In the genomic region with DNA sequence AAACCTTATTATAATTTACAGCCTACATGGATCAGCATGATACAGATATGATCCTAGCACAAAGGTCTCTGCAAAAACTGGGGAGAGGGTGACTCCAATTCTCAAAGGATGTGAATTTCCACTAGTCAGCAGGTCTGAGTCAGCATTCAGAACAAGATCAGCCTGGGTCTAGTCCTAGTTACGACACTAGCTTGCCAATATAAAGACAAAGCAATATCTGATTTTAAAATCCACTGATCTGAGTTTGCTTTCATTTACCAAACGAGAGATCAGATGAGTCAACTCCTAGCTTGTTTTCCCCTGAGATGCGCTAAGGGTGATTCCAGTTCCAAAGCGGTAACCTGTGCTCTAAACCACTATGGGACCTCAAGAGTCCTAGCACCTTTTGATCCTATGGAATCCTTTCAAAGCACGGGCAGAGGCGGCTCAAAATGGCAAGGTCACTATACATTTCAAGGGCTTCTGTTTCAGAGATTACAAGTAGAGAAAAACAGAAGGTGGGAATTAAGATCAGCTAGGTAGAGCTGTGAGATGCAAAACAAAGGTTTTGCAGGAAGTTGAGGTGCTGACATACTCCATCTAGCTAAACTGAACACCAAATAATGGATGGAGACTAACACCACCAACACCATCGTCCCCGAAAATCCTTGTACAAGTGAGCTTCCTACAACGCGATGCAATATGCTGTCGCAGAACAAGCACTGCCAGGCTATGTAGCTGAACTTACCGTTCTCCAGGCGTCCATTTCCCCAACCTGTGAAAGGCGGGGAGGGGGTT, we compare ENCODE assay signal across 1 cellular context.
TF ChIP-seq lines count a peak whose summit lies in the region.

No MANE protein-coding gene starts in this region.

TF ChIP-seq in K562, 482 proteins besides CTCF, POLR2A, EP300 and RAD21 (continued from another document and continues in another):
- no peak for TF ChIP-seq GTF2A2 (tag; IDR thresholded peaks at IDR 0.05)
- TF ChIP-seq CHD2 (IDR thresholded peaks at IDR 0.05; ENCODE audit: low read depth, low read length), result no peak
- TF ChIP-seq POLR2B (IDR thresholded peaks at IDR 0.05; ENCODE audit: low read depth, partially characterized antibody), result no peak
- TF ChIP-seq TCF7 (IDR thresholded peaks at IDR 0.05; ENCODE audit: borderline replicate concordance), result no peak
- TF ChIP-seq PML (IDR thresholded peaks at IDR 0.05; ENCODE audit: low read length), result 0 out of 2 replicates have a peak, but pooled peaks have one; percentile 26
- no peak for TF ChIP-seq CREBBP (IDR thresholded peaks at IDR 0.05; ENCODE audit: low read depth, low read length)
- no peak for TF ChIP-seq NR2C1 (IDR thresholded peaks at IDR 0.05)
- no peak for TF ChIP-seq NR2C1 (tag; IDR thresholded peaks at IDR 0.05)
- no peak for TF ChIP-seq BHLHE40 (IDR thresholded peaks at IDR 0.05; ENCODE audit: low read length)
- TF ChIP-seq CAMTA2 (CRISPR knock-in tag; conservative IDR thresholded peaks at IDR 0.05), result no peak
- no peak for TF ChIP-seq ZMIZ1 (IDR thresholded peaks at IDR 0.05; ENCODE audit: low read depth in 2 of 2, low read length in 2 of 2)
- TF ChIP-seq, protein P1, sequence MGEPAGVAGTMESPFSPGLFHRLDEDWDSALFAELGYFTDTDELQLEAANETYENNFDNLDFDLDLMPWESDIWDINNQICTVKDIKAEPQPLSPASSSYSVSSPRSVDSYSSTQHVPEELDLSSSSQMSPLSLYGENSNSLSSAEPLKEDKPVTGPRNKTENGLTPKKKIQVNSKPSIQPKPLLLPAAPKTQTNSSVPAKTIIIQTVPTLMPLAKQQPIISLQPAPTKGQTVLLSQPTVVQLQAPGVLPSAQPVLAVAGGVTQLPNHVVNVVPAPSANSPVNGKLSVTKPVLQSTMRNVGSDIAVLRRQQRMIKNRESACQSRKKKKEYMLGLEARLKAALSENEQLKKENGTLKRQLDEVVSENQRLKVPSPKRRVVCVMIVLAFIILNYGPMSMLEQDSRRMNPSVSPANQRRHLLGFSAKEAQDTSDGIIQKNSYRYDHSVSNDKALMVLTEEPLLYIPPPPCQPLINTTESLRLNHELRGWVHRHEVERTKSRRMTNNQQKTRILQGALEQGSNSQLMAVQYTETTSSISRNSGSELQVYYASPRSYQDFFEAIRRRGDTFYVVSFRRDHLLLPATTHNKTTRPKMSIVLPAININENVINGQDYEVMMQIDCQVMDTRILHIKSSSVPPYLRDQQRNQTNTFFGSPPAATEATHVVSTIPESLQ (CRISPR knock-in tag; IDR thresholded peaks at IDR 0.05), result no peak
- no peak for TF ChIP-seq SOX6 (IDR thresholded peaks at IDR 0.05)
- no peak for TF ChIP-seq HLTF (IDR thresholded peaks at IDR 0.05)
- TF ChIP-seq IRF9 (tag; IDR thresholded peaks at IDR 0.05), result no peak
- TF ChIP-seq, protein P2, sequence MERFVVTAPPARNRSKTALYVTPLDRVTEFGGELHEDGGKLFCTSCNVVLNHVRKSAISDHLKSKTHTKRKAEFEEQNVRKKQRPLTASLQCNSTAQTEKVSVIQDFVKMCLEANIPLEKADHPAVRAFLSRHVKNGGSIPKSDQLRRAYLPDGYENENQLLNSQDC (CRISPR knock-in tag; IDR thresholded peaks at IDR 0.05), result no peak
- no peak for TF ChIP-seq U2AF2 (optimal IDR thresholded peaks at IDR 0.05; ENCODE audit: low read depth, low read length)
- no peak for TF ChIP-seq THRAP3 (IDR thresholded peaks at IDR 0.05; ENCODE audit: borderline replicate concordance)
- no peak for TF ChIP-seq L3MBTL2 (IDR thresholded peaks at IDR 0.05)
- TF ChIP-seq ZNF445 (CRISPR knock-in tag; IDR thresholded peaks at IDR 0.05; ENCODE audit: low read depth), result no peak
- TF ChIP-seq, protein P3, sequence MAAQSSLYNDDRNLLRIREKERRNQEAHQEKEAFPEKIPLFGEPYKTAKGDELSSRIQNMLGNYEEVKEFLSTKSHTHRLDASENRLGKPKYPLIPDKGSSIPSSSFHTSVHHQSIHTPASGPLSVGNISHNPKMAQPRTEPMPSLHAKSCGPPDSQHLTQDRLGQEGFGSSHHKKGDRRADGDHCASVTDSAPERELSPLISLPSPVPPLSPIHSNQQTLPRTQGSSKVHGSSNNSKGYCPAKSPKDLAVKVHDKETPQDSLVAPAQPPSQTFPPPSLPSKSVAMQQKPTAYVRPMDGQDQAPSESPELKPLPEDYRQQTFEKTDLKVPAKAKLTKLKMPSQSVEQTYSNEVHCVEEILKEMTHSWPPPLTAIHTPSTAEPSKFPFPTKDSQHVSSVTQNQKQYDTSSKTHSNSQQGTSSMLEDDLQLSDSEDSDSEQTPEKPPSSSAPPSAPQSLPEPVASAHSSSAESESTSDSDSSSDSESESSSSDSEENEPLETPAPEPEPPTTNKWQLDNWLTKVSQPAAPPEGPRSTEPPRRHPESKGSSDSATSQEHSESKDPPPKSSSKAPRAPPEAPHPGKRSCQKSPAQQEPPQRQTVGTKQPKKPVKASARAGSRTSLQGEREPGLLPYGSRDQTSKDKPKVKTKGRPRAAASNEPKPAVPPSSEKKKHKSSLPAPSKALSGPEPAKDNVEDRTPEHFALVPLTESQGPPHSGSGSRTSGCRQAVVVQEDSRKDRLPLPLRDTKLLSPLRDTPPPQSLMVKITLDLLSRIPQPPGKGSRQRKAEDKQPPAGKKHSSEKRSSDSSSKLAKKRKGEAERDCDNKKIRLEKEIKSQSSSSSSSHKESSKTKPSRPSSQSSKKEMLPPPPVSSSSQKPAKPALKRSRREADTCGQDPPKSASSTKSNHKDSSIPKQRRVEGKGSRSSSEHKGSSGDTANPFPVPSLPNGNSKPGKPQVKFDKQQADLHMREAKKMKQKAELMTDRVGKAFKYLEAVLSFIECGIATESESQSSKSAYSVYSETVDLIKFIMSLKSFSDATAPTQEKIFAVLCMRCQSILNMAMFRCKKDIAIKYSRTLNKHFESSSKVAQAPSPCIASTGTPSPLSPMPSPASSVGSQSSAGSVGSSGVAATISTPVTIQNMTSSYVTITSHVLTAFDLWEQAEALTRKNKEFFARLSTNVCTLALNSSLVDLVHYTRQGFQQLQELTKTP (IDR thresholded peaks at IDR 0.05; ENCODE audit: low read depth in 1 of 2, partially characterized antibody in 2 of 2), result no peak
- TF ChIP-seq ZNF282 (CRISPR knock-in tag; IDR thresholded peaks at IDR 0.05), result no peak
- TF ChIP-seq ZNF3 (CRISPR knock-in tag; IDR thresholded peaks at IDR 0.05), result no peak
- TF ChIP-seq CHD7 (IDR thresholded peaks at IDR 0.05; ENCODE audit: low read depth, low read length), result no peak
- TF ChIP-seq FOXO4 (CRISPR knock-in tag; IDR thresholded peaks at IDR 0.05), result no peak
- TF ChIP-seq ATF1 (CRISPR knock-in tag; IDR thresholded peaks at IDR 0.05), result no peak
- no peak for TF ChIP-seq ATF1 (tag; IDR thresholded peaks at IDR 0.05)
- no peak for TF ChIP-seq ZNF239 (CRISPR knock-in tag; IDR thresholded peaks at IDR 0.05)
- TF ChIP-seq KDM2B (CRISPR knock-in tag; IDR thresholded peaks at IDR 0.05), result no peak
- no peak for TF ChIP-seq TSC22D4 (tag; IDR thresholded peaks at IDR 0.05)
- TF ChIP-seq C11orf30 (IDR thresholded peaks at IDR 0.05; ENCODE audit: low read depth), result peak; percentile 98
